17 cellular contexts compared by ENCODE assay signal in genomic region chr7:6090738-6091505, GRCh38. TPM values are rescaled to one million over a fixed set of nuclear protein-coding genes. Genes with fewer than 3 reads are reported as not detected.
DNase-seq lines count a peak whose midpoint lies in the region; ATAC-seq, FAIRE-seq and TF ChIP-seq lines count a peak whose summit lies in the region.
"Had no signal": no experiment of that assay in that cellular context is flagged by ENCODE, and none has a peak within 500 bp of the region (broad histone marks: within the 10 kb centered on the region; RNA-seq: fewer than 3 reads in every experiment).

No MANE protein-coding gene starts in this region.

- no peaks in the 10 kb centered on the region for H3K79me2 ChIP-seq in K562 (ENCODE audit: control insufficient read depth, insufficient read depth, low read length)

- TF ChIP-seq RAD21 in A549 (conservative IDR thresholded peaks at IDR 0.05 in 1 of 2, IDR thresholded peaks at IDR 0.05 in 1 of 2), result no peak
- TF ChIP-seq RAD21 in K562 (CRISPR knock-in tag; conservative IDR thresholded peaks at IDR 0.05 in 1 of 2, IDR thresholded peaks at IDR 0.05 in 1 of 2), result no peak

- no peaks in the 10 kb centered on the region for H3K27me3 ChIP-seq in K562 (ENCODE audit: control insufficient read depth in 2 of 2, insufficient read depth in 2 of 2, low read length in 2 of 2)
- no peaks in the 10 kb centered on the region for H3K27me3 ChIP-seq in aorta (ENCODE audit: control insufficient read depth in 1 of 2, insufficient read depth in 2 of 2, low read length in 1 of 2)
- H3K27me3 ChIP-seq: BLaER1 treated with 17β-estradiol and CSF1 and Interleukin-3, amounts not matched to agents 10 nM and 100 nM had no signal

- H3K9me3 ChIP-seq in A549 (no peaks in the 10 kb centered on the region), HEK293 (ENCODE audit: control insufficient read depth, insufficient read depth, low read depth, low read length) (no peaks in the 10 kb centered on the region), K562 (replicated peaks; ENCODE audit: control insufficient read depth, insufficient read depth, low read depth, low read length) (no peaks in the 10 kb centered on the region), aorta (ENCODE audit: control insufficient read depth, low read length) (no peaks in the 10 kb centered on the region)
- H3K9me3 ChIP-seq: HAP-1 had no signal

- TF ChIP-seq POLR2A in A549 (IDR thresholded peaks at IDR 0.05; ENCODE audit: low read length) (no peak), K562 (conservative IDR thresholded peaks at IDR 0.05) (no peak)

- H2AFZ ChIP-seq in K562 (ENCODE audit: low read depth, low read length), result no peak overlapping the region

- ATAC-seq in A549 (no peak), K562 (no peak), aorta (ENCODE audit: low FRiP score) (no peak), HG03439 (IDR thresholded peaks at IDR 0.05; ENCODE audit: unreplicated experiment) (no peak), GM21528 (IDR thresholded peaks at IDR 0.05; ENCODE audit: low FRiP score, unreplicated experiment) (no peak)
- ATAC-seq: CD8-positive, alpha-beta T cell had no signal

- no peak overlapping the region for H3K27ac ChIP-seq in A549
- H3K27ac ChIP-seq in HEK293 (ENCODE audit: extremely low read depth, low read depth, low read length), result no peak overlapping the region
- no peak overlapping the region for H3K27ac ChIP-seq in K562 (ENCODE audit: extremely low read depth, low read depth, low read length)
- no peak overlapping the region for H3K27ac ChIP-seq in aorta (ENCODE audit: low read depth in 1 of 2, low read length in 2 of 2)
- H3K27ac ChIP-seq: BLaER1 treated with 17β-estradiol and CSF1 and Interleukin-3, amounts not matched to agents 10 nM and 100 nM; HL-60 had no signal

- FAIRE-seq in A549 (lab: Jason Lieb, UNC), result no peak
- no peak for FAIRE-seq in K562 (lab: Jason Lieb, UNC)
- FAIRE-seq: GM12892 had no signal

- H3K4me2 ChIP-seq in A549 (no peak overlapping the region), K562 (ENCODE audit: insufficient read depth, low read length) (no peak overlapping the region)
- H3K4me2 ChIP-seq: BLaER1 treated with 17β-estradiol and CSF1 and Interleukin-3, amounts not matched to agents 10 nM and 100 nM had no signal

- TF ChIP-seq CTCF in A549 (IDR thresholded peaks at IDR 0.05), result no peak
- no peak for TF ChIP-seq CTCF in HEK293 (tag by site-specific recombination; IDR thresholded peaks at IDR 0.05)
- no peak for TF ChIP-seq CTCF in K562 (IDR thresholded peaks at IDR 0.05 in 2 of 3, conservative IDR thresholded peaks at IDR 0.05 in 1 of 3; ENCODE audit: insufficient read depth in 2 of 3, low read depth in 1 of 3, low read length in 3 of 3)

- H3K4me1 ChIP-seq in A549 (no peaks in the 10 kb centered on the region), HEK293 (ENCODE audit: control insufficient read depth, insufficient read depth, low read length) (no peaks in the 10 kb centered on the region), K562 (replicated peaks in 1 of 2; ENCODE audit: control insufficient read depth in 2 of 2, insufficient read depth in 2 of 2, low read length in 2 of 2) (no peaks in the 10 kb centered on the region; a peak in 1 of 5 replicates), aorta (ENCODE audit: control insufficient read depth in 1 of 2, insufficient read depth in 2 of 2, low read length in 2 of 2) (no peaks in the 10 kb centered on the region)
- H3K4me1 ChIP-seq: BLaER1 treated with 17β-estradiol and CSF1 and Interleukin-3, amounts not matched to agents 10 nM and 100 nM; HAP-1 had no signal

- 32% methylated on average over 6 of the region's 6 CpGs for WGBS in A549 (ENCODE audit: missing lambda C conversion rate)
- 12% methylated on average over 6 of the region's 6 CpGs for WGBS in K562 (ENCODE audit: insufficient coverage, low coverage, missing lambda C conversion rate)
- 73 to 88% methylated on average over 6 of the region's 6 CpGs for WGBS in aorta, 2 donors

- no peaks in the 10 kb centered on the region for H4K20me1 ChIP-seq in K562 (replicated peaks; ENCODE audit: control insufficient read depth, insufficient read depth, low read length)
- H4K20me1 ChIP-seq: BLaER1 treated with 17β-estradiol and CSF1 and Interleukin-3, amounts not matched to agents 10 nM and 100 nM had no signal

- no peak for TF ChIP-seq EP300 in A549 (IDR thresholded peaks at IDR 0.05)
- TF ChIP-seq EP300 in K562 (IDR thresholded peaks at IDR 0.05; ENCODE audit: low read length), result no peak

- H3K9ac ChIP-seq in K562 (ENCODE audit: insufficient read depth in 1 of 2, low read depth in 2 of 2, low read length in 2 of 2), result no peak overlapping the region
- H3K9ac ChIP-seq: BLaER1 treated with 17β-estradiol and CSF1 and Interleukin-3, amounts not matched to agents 10 nM and 100 nM had no signal

- POLR2A ChIA-PET in A549 (lab: Yijun Ruan, JAX) (no interaction called here), HEK293 (lab: Yijun Ruan, JAX) (interaction anchor here (0.8 kb wide), 1 partner anchor 239 kb away, joined by 4 read pairs; no protein-coding TSS in a partner anchor), K562 (lab: Yijun Ruan, JAX) (no interaction called here)

- no peak for DNase-seq in A549 (ENCODE audit: low read depth in 1 of 2, low spot score in 1 of 2)
- no peak for DNase-seq in K562 (ENCODE audit: extremely low read depth in 1 of 4, low spot score in 3 of 4)
- DNase-seq in aorta, result peak; percentile 3 to 13
- DNase-seq in NCI-H446 treated with DMSO at 0.1 percent for 48 hours (lab: John Stamatoyannopoulos, UW), result no peak
- DNase-seq: Calu3; CD8-positive, alpha-beta T cell; GDM1; Kasumi-1; KG1 had no signal

- H3K9me1 ChIP-seq in K562 (ENCODE audit: control insufficient read depth, insufficient read depth, low read length), result no peaks in the 10 kb centered on the region

- H3K4me3 ChIP-seq in A549 (no peak overlapping the region), HEK293 (ENCODE audit: low read depth, low read length) (no peak overlapping the region), K562 (no peak overlapping the region), aorta (ENCODE audit: low read length in 2 of 2) (no peak overlapping the region)
- H3K4me3 ChIP-seq: BLaER1 treated with 17β-estradiol and CSF1 and Interleukin-3, amounts not matched to agents 10 nM and 100 nM; HAP-1 had no signal

- intact Hi-C loops in K562 (cut with micrococcal nuclease), result no loop called here
- intact Hi-C loops in aorta (cut with DNase I), result no loop called here

- CTCF ChIA-PET in A549 (lab: Yijun Ruan, JAX) (interaction anchor here (1.4 kb wide), 1 partner anchor 93 kb away, joined by 5 read pairs; no protein-coding TSS in a partner anchor), HEK293 (lab: Yijun Ruan, JAX) (interaction anchor here (0.5 kb wide), 1 partner anchor 93 kb away, joined by 3 read pairs; no protein-coding TSS in a partner anchor), K562 (lab: Yijun Ruan, JAX; ENCODE audit: low intra/inter-chr PET ratio) (no interaction called here)

- BruUV-seq in K562 (replicated peaks; lab: Mats Ljungman, UMichigan), result no TSS peak

- in situ Hi-C loops in K562 (cut with MboI), result no loop called here

- H3K36me3 ChIP-seq in HEK293 (ENCODE audit: control insufficient read depth in 2 of 2, insufficient read depth in 1 of 2, low read length in 2 of 2) (no peaks in the 10 kb centered on the region), K562 (ENCODE audit: control insufficient read depth, insufficient read depth, low read length) (no peaks in the 10 kb centered on the region), aorta (ENCODE audit: control insufficient read depth in 1 of 2, insufficient read depth in 2 of 2, low read length in 1 of 2) (no peaks in the 10 kb centered on the region)
- H3K36me3 ChIP-seq: BLaER1 treated with 17β-estradiol and CSF1 and Interleukin-3, amounts not matched to agents 10 nM and 100 nM; HAP-1 had no signal

RNA-seq across cellular contexts. Expression of gene USP42, which starts 13.8 kb away (rescaled TPM):
- polyA plus RNA-seq in A549 (2011; rRNA removed) (5.3 and 8.6 TPM in 2 replicates), A549 (2017; fragmentation: RNase III; extraction: RNeasy Plus Mini Kit Qiagen cat#74134 plus additional on column Dnase treatment) (5.6 to 6.3 TPM (median 6.3 TPM) in 3 replicates), K562 (2011; rRNA removed) (4.8 and 6.3 TPM in 2 replicates), K562 (2014; fragmentation: Illumina TruSeq; extraction: Trizol) (11.2 and 12.7 TPM in 2 replicates), K562 (2014; fragmentation: Nextera tagmentation; extraction: Ambion mirVana) (1 to 10 TPM; 2.1 to 4.1 TPM), K562 (2014; rRNA removed) (6.0 and 7.2 TPM in 2 replicates), aorta (1 to 10 TPM; 2.4 to 4.6 TPM)
- polyA plus RNA-seq in A549 (2012; cell fraction: cytosol; rRNA removed), result 4.8 and 6.1 TPM in 2 replicates
- 10.5 and 13.1 TPM in 2 replicates for polyA plus RNA-seq in A549 (2012; cell fraction: nucleus; rRNA removed)
- 5.9 and 6.6 TPM in 2 replicates for polyA minus RNA-seq in A549 (2011; rRNA and poly(A)+ RNA removed)
- 26.4 and 32.0 TPM in 2 replicates for total RNA-seq in K562 (2011; cell fraction: chromatin; rRNA removed; ENCODE audit: low replicate concordance)
- 12.8 and 13.8 TPM in 2 replicates for total RNA-seq in K562 (2011; cell fraction: nucleolus; rRNA removed)
- total RNA-seq in K562 (2011; cell fraction: nucleoplasm; rRNA removed), result 19.7 and 25.3 TPM in 2 replicates
- total RNA-seq in K562 (2014; rRNA removed) (5.4 and 8.2 TPM in 2 replicates), K562 (2014; rRNA removed; fragmentation: Illumina TruSeq; extraction: Trizol) (7.4 and 8.2 TPM in 2 replicates), K562 (2015; rRNA removed; fragmentation: Illumina TruSeq; extraction: Trizol) (6.6 and 7.0 TPM in 2 replicates), K562 (2021) (15.3 and 16.1 TPM in 2 replicates), aorta (10 to 100 TPM; 11.3 to 12.6 TPM)
- 3.6 and 3.9 TPM in 2 replicates for polyA plus RNA-seq in K562 (2011; cell fraction: cytosol; rRNA removed)
- polyA plus RNA-seq in K562 (2011; cell fraction: nucleus; rRNA removed), result 10.5 and 13.4 TPM in 2 replicates
- 7.5 and 8.2 TPM in 2 replicates for polyA plus RNA-seq in K562 (2012)
- 7.5 and 9.2 TPM in 2 replicates for polyA minus RNA-seq in K562 (2011; rRNA and poly(A)+ RNA removed)
- polyA minus RNA-seq in K562 (2011; cell fraction: cytosol; rRNA and poly(A)+ RNA removed), result 7.7 and 9.3 TPM in 2 replicates
- 4.6 and 5.9 TPM in 2 replicates for polyA minus RNA-seq in K562 (2011; cell fraction: nucleus; rRNA and poly(A)+ RNA removed)

RNA-seq across cellular contexts. Expression of gene EIF2AK1, which starts 31.9 kb away (rescaled TPM):
- polyA plus RNA-seq in A549 (2011; rRNA removed) (132 and 167 TPM in 2 replicates), A549 (2017; fragmentation: RNase III; extraction: RNeasy Plus Mini Kit Qiagen cat#74134 plus additional on column Dnase treatment) (80.5 to 87.7 TPM (median 80.8 TPM) in 3 replicates), K562 (2011; rRNA removed) (145 and 147 TPM in 2 replicates), K562 (2014; fragmentation: Illumina TruSeq; extraction: Trizol) (125 and 149 TPM in 2 replicates), K562 (2014; fragmentation: Nextera tagmentation; extraction: Ambion mirVana) (10 to 100 TPM; 28.8 to 42.3 TPM), K562 (2014; rRNA removed) (142 and 180 TPM in 2 replicates), aorta (10 to 100 TPM; 22.8 to 23.0 TPM)
- 57.4 and 73.0 TPM in 2 replicates for polyA plus RNA-seq in A549 (2012; cell fraction: cytosol; rRNA removed)
- polyA plus RNA-seq in A549 (2012; cell fraction: nucleus; rRNA removed), result 86.2 and 172 TPM in 2 replicates
- polyA minus RNA-seq in A549 (2011; rRNA and poly(A)+ RNA removed), result 99.5 and 113 TPM in 2 replicates
- total RNA-seq in K562 (2011; cell fraction: chromatin; rRNA removed; ENCODE audit: low replicate concordance), result 242 and 302 TPM in 2 replicates
- 102 and 107 TPM in 2 replicates for total RNA-seq in K562 (2011; cell fraction: nucleolus; rRNA removed)
- total RNA-seq in K562 (2011; cell fraction: nucleoplasm; rRNA removed), result 134 and 136 TPM in 2 replicates
- total RNA-seq in K562 (2014; rRNA removed) (213 and 429 TPM in 2 replicates), K562 (2014; rRNA removed; fragmentation: Illumina TruSeq; extraction: Trizol) (53.4 and 63.1 TPM in 2 replicates), K562 (2015; rRNA removed; fragmentation: Illumina TruSeq; extraction: Trizol) (39.1 and 42.2 TPM in 2 replicates), K562 (2021) (148 and 160 TPM in 2 replicates), aorta (10 to 100 TPM; 42.9 to 63.4 TPM)
- 125 and 126 TPM in 2 replicates for polyA plus RNA-seq in K562 (2011; cell fraction: cytosol; rRNA removed)
- polyA plus RNA-seq in K562 (2011; cell fraction: nucleus; rRNA removed), result 165 and 175 TPM in 2 replicates
- 87.1 and 139 TPM in 2 replicates for polyA plus RNA-seq in K562 (2012)
- 165 and 204 TPM in 2 replicates for polyA minus RNA-seq in K562 (2011; rRNA and poly(A)+ RNA removed)
- 74.7 and 86.0 TPM in 2 replicates for polyA minus RNA-seq in K562 (2011; cell fraction: cytosol; rRNA and poly(A)+ RNA removed)
- 75.7 and 122 TPM in 2 replicates for polyA minus RNA-seq in K562 (2011; cell fraction: nucleus; rRNA and poly(A)+ RNA removed)

RNA-seq across cellular contexts. Expression of gene ANKRD61, which starts 59.7 kb away (rescaled TPM):
- polyA plus RNA-seq in A549 (2011; rRNA removed), result 1.0 and 1.1 TPM in 2 replicates
- 0.90 and 1.1 TPM in 2 replicates for polyA plus RNA-seq in A549 (2012; cell fraction: cytosol; rRNA removed)
- 0.83 and 1.3 TPM in 2 replicates for polyA plus RNA-seq in A549 (2012; cell fraction: nucleus; rRNA removed)
- polyA plus RNA-seq in A549 (2017; fragmentation: RNase III; extraction: RNeasy Plus Mini Kit Qiagen cat#74134 plus additional on column Dnase treatment), result 0.37 to 0.49 TPM (median 0.41 TPM) in 3 replicates
- 1.2 and 1.3 TPM in 2 replicates for polyA minus RNA-seq in A549 (2011; rRNA and poly(A)+ RNA removed)
- total RNA-seq in K562 (2011; cell fraction: chromatin; rRNA removed; ENCODE audit: low replicate concordance), result not detected in 2 replicates
- not detected in 2 replicates for total RNA-seq in K562 (2011; cell fraction: nucleolus; rRNA removed)
- not detected in 2 replicates for total RNA-seq in K562 (2011; cell fraction: nucleoplasm; rRNA removed)
- not detected in 2 replicates for total RNA-seq in K562 (2014; rRNA removed)
- not detected in 2 replicates for total RNA-seq in K562 (2014; rRNA removed; fragmentation: Illumina TruSeq; extraction: Trizol)
- total RNA-seq in K562 (2015; rRNA removed; fragmentation: Illumina TruSeq; extraction: Trizol), result not detected in 2 replicates
- not detected in 2 replicates for total RNA-seq in K562 (2021)
- polyA plus RNA-seq in K562 (2011; rRNA removed), result 0.10 TPM in 1 of 2 replicates, not detected in the other
- polyA plus RNA-seq in K562 (2011; cell fraction: cytosol; rRNA removed), result 0.04 TPM in 2 replicates
- polyA plus RNA-seq in K562 (2011; cell fraction: nucleus; rRNA removed), result 0.17 TPM in 1 of 2 replicates, not detected in the other
- 0.59 and 1.0 TPM in 2 replicates for polyA plus RNA-seq in K562 (2012)
- polyA plus RNA-seq in K562 (2014; fragmentation: Illumina TruSeq; extraction: Trizol), result 0.09 and 0.12 TPM in 2 replicates
- polyA plus RNA-seq in K562 (2014; fragmentation: Nextera tagmentation; extraction: Ambion mirVana), result under 1 TPM; 0.08 to 0.11 TPM
- polyA plus RNA-seq in K562 (2014; rRNA removed), result not detected in 2 replicates
- not detected in 2 replicates for polyA minus RNA-seq in K562 (2011; rRNA and poly(A)+ RNA removed)
- not detected in 2 replicates for polyA minus RNA-seq in K562 (2011; cell fraction: cytosol; rRNA and poly(A)+ RNA removed)
- polyA minus RNA-seq in K562 (2011; cell fraction: nucleus; rRNA and poly(A)+ RNA removed), result not detected in 2 replicates
- total RNA-seq in aorta, result not detected
- polyA plus RNA-seq in aorta, result not detected
- total RNA-seq: B cell; CD8-positive, alpha-beta T cell had no signal

Comparison
In these comparisons a context has a peak if more than half of its experiments do, and no peak if none do; other contexts are left out.
1. DNase-seq: peak in aorta (2 of 2); none in A549 (0 of 2), K562 (0 of 4) and NCI-H446 treated with DMSO at 0.1 percent for 48 hours (single experiment).